In the genomic region with DNA sequence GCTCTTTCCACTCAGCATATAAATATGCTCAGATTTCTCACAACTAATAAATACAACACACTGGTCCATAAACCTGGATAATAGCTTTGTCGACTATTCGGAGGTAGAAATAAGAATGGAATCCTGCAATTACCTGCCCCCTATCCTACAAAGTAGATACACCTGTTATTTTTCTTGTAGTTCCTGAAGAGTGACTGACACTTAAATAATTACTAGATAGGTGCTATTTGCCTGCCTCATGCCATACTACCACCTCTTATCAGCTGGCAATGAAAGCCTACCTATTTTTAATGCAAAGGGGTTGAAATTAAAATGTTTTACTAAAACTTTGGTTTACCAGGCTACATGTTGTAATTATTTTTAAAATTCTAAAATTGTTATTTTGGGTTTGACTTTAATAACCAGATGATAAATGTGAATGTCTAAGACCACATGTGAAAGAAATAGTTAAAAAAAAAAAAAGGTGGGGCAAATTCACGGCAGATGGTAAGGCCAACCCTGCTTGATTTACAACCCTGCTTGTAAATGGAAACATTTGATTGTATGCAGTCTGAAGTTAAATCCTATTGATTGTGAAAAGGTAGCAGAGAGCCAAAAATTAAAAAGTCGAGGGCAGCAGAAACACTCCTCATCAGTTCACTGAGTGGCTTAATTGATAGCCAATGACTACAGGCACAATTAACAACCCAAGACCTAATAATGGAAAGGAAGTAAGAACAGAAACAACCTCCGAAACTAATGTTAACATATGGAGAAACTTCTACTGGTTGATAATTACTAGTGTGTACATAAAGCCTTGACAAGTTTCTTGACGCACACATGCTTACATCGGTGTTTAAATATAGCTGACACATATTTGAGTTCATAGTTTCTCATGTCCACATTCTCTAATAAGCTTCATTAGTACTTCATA, we compare ENCODE assay signal across 1 cellular context.
TF ChIP-seq lines count a peak whose summit lies in the region.

No MANE protein-coding gene starts in this region.

TF ChIP-seq in GM12878, 131 proteins besides CTCF, POLR2A, EP300 and RAD21 (continued from another document):
- TF ChIP-seq, protein P1, sequence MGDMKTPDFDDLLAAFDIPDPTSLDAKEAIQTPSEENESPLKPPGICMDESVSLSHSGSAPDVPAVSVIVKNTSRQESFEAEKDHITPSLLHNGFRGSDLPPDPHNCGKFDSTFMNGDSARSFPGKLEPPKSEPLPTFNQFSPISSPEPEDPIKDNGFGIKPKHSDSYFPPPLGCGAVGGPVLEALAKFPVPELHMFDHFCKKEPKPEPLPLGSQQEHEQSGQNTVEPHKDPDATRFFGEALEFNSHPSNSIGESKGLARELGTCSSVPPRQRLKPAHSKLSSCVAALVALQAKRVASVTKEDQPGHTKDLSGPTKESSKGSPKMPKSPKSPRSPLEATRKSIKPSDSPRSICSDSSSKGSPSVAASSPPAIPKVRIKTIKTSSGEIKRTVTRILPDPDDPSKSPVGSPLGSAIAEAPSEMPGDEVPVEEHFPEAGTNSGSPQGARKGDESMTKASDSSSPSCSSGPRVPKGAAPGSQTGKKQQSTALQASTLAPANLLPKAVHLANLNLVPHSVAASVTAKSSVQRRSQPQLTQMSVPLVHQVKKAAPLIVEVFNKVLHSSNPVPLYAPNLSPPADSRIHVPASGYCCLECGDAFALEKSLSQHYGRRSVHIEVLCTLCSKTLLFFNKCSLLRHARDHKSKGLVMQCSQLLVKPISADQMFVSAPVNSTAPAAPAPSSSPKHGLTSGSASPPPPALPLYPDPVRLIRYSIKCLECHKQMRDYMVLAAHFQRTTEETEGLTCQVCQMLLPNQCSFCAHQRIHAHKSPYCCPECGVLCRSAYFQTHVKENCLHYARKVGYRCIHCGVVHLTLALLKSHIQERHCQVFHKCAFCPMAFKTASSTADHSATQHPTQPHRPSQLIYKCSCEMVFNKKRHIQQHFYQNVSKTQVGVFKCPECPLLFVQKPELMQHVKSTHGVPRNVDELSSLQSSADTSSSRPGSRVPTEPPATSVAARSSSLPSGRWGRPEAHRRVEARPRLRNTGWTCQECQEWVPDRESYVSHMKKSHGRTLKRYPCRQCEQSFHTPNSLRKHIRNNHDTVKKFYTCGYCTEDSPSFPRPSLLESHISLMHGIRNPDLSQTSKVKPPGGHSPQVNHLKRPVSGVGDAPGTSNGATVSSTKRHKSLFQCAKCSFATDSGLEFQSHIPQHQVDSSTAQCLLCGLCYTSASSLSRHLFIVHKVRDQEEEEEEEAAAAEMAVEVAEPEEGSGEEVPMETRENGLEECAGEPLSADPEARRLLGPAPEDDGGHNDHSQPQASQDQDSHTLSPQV (IDR thresholded peaks at IDR 0.05): peak; percentile 71; the same call in 1 of the 2 replicates
- TF ChIP-seq, protein P2, sequence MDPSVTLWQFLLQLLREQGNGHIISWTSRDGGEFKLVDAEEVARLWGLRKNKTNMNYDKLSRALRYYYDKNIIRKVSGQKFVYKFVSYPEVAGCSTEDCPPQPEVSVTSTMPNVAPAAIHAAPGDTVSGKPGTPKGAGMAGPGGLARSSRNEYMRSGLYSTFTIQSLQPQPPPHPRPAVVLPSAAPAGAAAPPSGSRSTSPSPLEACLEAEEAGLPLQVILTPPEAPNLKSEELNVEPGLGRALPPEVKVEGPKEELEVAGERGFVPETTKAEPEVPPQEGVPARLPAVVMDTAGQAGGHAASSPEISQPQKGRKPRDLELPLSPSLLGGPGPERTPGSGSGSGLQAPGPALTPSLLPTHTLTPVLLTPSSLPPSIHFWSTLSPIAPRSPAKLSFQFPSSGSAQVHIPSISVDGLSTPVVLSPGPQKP (IDR thresholded peaks at IDR 0.05; ENCODE audit: low read depth, low read length): no peak
- peak; percentile 56 to 65; a peak in 2 of 4 replicates for TF ChIP-seq IKZF2 (IDR thresholded peaks at IDR 0.05)
- TF ChIP-seq, protein P3, sequence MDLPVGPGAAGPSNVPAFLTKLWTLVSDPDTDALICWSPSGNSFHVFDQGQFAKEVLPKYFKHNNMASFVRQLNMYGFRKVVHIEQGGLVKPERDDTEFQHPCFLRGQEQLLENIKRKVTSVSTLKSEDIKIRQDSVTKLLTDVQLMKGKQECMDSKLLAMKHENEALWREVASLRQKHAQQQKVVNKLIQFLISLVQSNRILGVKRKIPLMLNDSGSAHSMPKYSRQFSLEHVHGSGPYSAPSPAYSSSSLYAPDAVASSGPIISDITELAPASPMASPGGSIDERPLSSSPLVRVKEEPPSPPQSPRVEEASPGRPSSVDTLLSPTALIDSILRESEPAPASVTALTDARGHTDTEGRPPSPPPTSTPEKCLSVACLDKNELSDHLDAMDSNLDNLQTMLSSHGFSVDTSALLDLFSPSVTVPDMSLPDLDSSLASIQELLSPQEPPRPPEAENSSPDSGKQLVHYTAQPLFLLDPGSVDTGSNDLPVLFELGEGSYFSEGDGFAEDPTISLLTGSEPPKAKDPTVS (IDR thresholded peaks at IDR 0.05; ENCODE audit: low read depth, low read length): no peak
